18 cellular contexts compared by ENCODE assay signal in genomic region chr18:61694236-61694635, GRCh38.
"Had no signal": no experiment of that assay in that cellular context is flagged by ENCODE, and none has a peak within 500 bp of the region (broad histone marks: within the 10 kb centered on the region; RNA-seq: fewer than 3 reads in every experiment).

No MANE protein-coding gene starts in this region.

- H3K36me3 ChIP-seq: neutrophil, tibial artery, upper lobe of left lung, uterus had no signal

- H3K9me3 ChIP-seq: neutrophil, psoas muscle, tibial artery, uterus had no signal

- H3K27ac Mint-ChIP-seq: effector memory CD8-positive, alpha-beta T cell; immature natural killer cell; naive thymus-derived CD4-positive, alpha-beta T cell; nephron progenitor cell; stimulated activated naive CD8-positive, alpha-beta T cell treated with anti-CD3 and anti-CD28 coated beads, Interleukin-15, Interleukin-2, amounts not matched to agents 100 ng/mL and 50 ng/mL, for 24 hours had no signal

- H3K4me3 ChIP-seq: lung, psoas muscle, tibial artery, upper lobe of left lung, uterus had no signal

- H3K9me3 Mint-ChIP-seq: central memory CD8-positive, alpha-beta T cell; stimulated activated naive CD8-positive, alpha-beta T cell treated with anti-CD3 and anti-CD28 coated beads, Interleukin-15, Interleukin-2, amounts not matched to agents 100 ng/mL and 50 ng/mL, for 24 hours had no signal

- ATAC-seq: effector memory CD8-positive, alpha-beta T cell; esophagus mucosa; left ventricle myocardium superior; naive thymus-derived CD4-positive, alpha-beta T cell; psoas muscle; sciatic nerve had no signal

- H3K4me1 Mint-ChIP-seq: central memory CD8-positive, alpha-beta T cell; immature natural killer cell; naive thymus-derived CD4-positive, alpha-beta T cell; nephron progenitor cell had no signal

- H3K27ac ChIP-seq: neutrophil, psoas muscle, tibial artery, upper lobe of left lung, uterus had no signal

- H3K27me3 Mint-ChIP-seq: central memory CD8-positive, alpha-beta T cell; stimulated activated naive CD8-positive, alpha-beta T cell treated with anti-CD3 and anti-CD28 coated beads, Interleukin-15, Interleukin-2, amounts not matched to agents 100 ng/mL and 50 ng/mL, for 24 hours had no signal

- H3K27me3 ChIP-seq: neutrophil, tibial artery, upper lobe of left lung, uterus had no signal

- H3K36me3 Mint-ChIP-seq: immature natural killer cell; naive thymus-derived CD4-positive, alpha-beta T cell had no signal

- H3K4me1 ChIP-seq: psoas muscle, tibial artery, upper lobe of left lung, uterus had no signal

- DNase-seq: effector memory CD8-positive, alpha-beta T cell; immature natural killer cell; kidney; left colon; left ventricle myocardium superior; naive thymus-derived CD4-positive, alpha-beta T cell; nephron progenitor cell; psoas muscle; stimulated activated CD4-positive, alpha-beta T cell treated with anti-CD3 and anti-CD28 coated beads, Interleukin-12 subunit alpha, Interleukin-12 subunit beta, amount 100 ng/mL, for 4 hours; tibial artery; upper lobe of left lung; uterus had no signal

- H3K4me3 Mint-ChIP-seq: central memory CD8-positive, alpha-beta T cell; effector memory CD8-positive, alpha-beta T cell; immature natural killer cell; naive thymus-derived CD4-positive, alpha-beta T cell; nephron progenitor cell; stimulated activated naive CD8-positive, alpha-beta T cell treated with anti-CD3 and anti-CD28 coated beads, Interleukin-15, Interleukin-2, amounts not matched to agents 100 ng/mL and 50 ng/mL, for 24 hours had no signal
